ENCODE assay signal across 9 cellular contexts in the genomic region with DNA sequence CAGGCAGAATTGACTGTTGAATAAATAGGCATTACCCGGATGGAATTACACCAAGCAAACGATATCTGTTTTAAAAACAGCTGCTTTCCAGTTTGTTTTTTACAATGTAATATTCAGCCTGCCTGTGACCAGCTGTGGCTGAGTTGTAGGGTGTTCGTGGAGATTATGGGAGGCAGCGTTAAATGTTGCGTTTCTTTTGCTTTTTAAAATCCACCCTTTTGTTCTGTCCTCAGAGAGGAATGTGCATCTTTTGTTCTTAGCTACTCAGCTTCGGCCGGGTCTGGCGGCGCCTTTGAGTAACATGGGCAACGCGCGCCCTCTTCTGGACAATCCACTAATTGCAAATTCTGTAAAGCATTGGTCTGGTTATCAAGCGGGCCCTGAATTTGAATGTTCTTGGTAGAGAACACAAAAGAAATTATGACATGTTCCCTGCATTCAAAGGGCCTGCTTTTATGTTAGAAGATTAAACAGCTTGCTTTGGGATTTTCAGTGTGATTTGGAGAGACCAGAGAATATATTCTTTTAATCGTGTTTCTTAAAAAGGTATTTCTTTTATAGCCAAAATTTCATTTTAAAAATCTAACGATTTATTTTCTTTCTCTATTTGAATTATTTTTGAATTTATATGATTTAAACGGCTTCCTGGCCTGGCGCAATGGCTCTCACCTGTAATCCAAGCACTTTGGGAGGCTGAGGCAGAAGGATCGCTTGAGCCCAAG.
A peak's percentile ranks its signal among the peaks of the same experiment; 100 is the strongest.
DNase-seq lines count a peak whose midpoint lies in the region; ATAC-seq and TF ChIP-seq lines count a peak whose summit lies in the region.
"Had no signal": no experiment of that assay in that cellular context is flagged by ENCODE, and none has a peak within 500 bp of the region (broad histone marks: within the 10 kb centered on the region; RNA-seq: fewer than 3 reads in every experiment).

No MANE protein-coding gene starts in this region.

- H3K27me3 ChIP-seq in Caco-2 (replicated peaks; ENCODE audit: control insufficient read depth, insufficient read depth, low read length) (no peaks in the 10 kb centered on the region), GM23338 (ENCODE audit: insufficient read depth) (no peaks in the 10 kb centered on the region), ovary (no peaks in the 10 kb centered on the region), tibial artery (no peaks in the 10 kb centered on the region)

- DNase-seq in Caco-2: peak; percentile 77 to 86
- peak; percentile 95 for DNase-seq in GM23338 (ENCODE audit: low spot score)
- peak; percentile 88 for DNase-seq in NAMALWA (ENCODE audit: low spot score)
- DNase-seq in SK-N-DZ (ENCODE audit: low spot score): peak; percentile 83
- DNase-seq in activated naive CD4-positive, alpha-beta T cell treated with Interleukin-2 at 50 U/mL for 16 hours: peak; percentile 83
- DNase-seq in glomerular endothelial cell (ENCODE audit: extremely low read depth, low read depth, low spot score): peak; percentile 71
- peak; percentile 75 to 86 (median 83) for DNase-seq in ovary
- peak; percentile 87 to 90 for DNase-seq in tibial artery

- H3K36me3 ChIP-seq in Caco-2 (ENCODE audit: control insufficient read depth, insufficient read depth, low read length) (no peaks in the 10 kb centered on the region), GM23338 (ENCODE audit: insufficient read depth) (no peaks in the 10 kb centered on the region), ovary (no peaks in the 10 kb centered on the region), tibial artery (no peaks in the 10 kb centered on the region)

- H3K9me2 ChIP-seq in GM23338 (ENCODE audit: insufficient read depth): no peaks in the 10 kb centered on the region

- POLR2A ChIA-PET in Caco-2 (lab: Charles Lee): interaction anchor here (0.6 kb wide), 2 partner anchors 192 to 506 kb away, joined by 3 read pairs; a partner anchor contains a TSS

- peak; percentile 74 to 82 for TF ChIP-seq CTCF in Caco-2 (IDR thresholded peaks at IDR 0.05; ENCODE audit: insufficient read depth in 1 of 2, low read depth in 1 of 2, low read length in 1 of 2, severe bottlenecking in 1 of 2, unreplicated experiment in 1 of 2)
- TF ChIP-seq CTCF in GM23338 (conservative IDR thresholded peaks at IDR 0.05; ENCODE audit: low read depth in 2 of 2): peak; percentile 92 to 97
- TF ChIP-seq CTCF in ovary (IDR thresholded peaks at IDR 0.05): peak; percentile 67 to 75 (median 69)
- TF ChIP-seq CTCF in tibial artery (IDR thresholded peaks at IDR 0.05): peak; percentile 83 to 90

- ATAC-seq in GM23338: peak; percentile 88

- H3K9me3 Mint-ChIP-seq in Caco-2 (ENCODE audit: unreplicated experiment) (no peaks in the 10 kb centered on the region), GM23338 (peaks cover 6% of the 10 kb centered on the region; the same call in 1 of the 3 replicates)
- H3K9me3 Mint-ChIP-seq: activated naive CD4-positive, alpha-beta T cell treated with anti-CD3 and anti-CD28 coated beads, Interleukin-2, amount 50 U/mL, for 24 hours had no signal

- H3K4me1 Mint-ChIP-seq in Caco-2 (ENCODE audit: low read depth, unreplicated experiment) (peaks cover 7% of the 10 kb centered on the region), GM23338 (peaks cover 14% of the 10 kb centered on the region; the same call in 2 of the 3 replicates)

- H3K27ac Mint-ChIP-seq in Caco-2 (ENCODE audit: unreplicated experiment) (no peak overlapping the region), GM23338 (peak overlapping the region; percentile 86)
- H3K27ac Mint-ChIP-seq: activated naive CD4-positive, alpha-beta T cell treated with anti-CD3 and anti-CD28 coated beads, Interleukin-2, amount 50 U/mL, for 24 hours had no signal

- whole genome bisulfite sequencing in ovary, 3 donors: 17 to 19% (median 19%) methylated on average over 18 of the region's 18 CpGs

- peak overlapping the region; percentile 49 for H3K4me3 Mint-ChIP-seq in Caco-2 (ENCODE audit: unreplicated experiment)
- peak overlapping the region; percentile 51 for H3K4me3 Mint-ChIP-seq in GM23338
- H3K4me3 Mint-ChIP-seq: activated naive CD4-positive, alpha-beta T cell treated with anti-CD3 and anti-CD28 coated beads, Interleukin-2, amount 50 U/mL, for 24 hours had no signal

- TF ChIP-seq EP300 in ovary (IDR thresholded peaks at IDR 0.05): no peak

- H3K27me3 Mint-ChIP-seq in Caco-2 (ENCODE audit: insufficient read depth, unreplicated experiment) (no peaks in the 10 kb centered on the region), GM23338 (ENCODE audit: insufficient read depth, low read depth, poor library complexity) (peaks cover 2% of the 10 kb centered on the region)
- H3K27me3 Mint-ChIP-seq: activated naive CD4-positive, alpha-beta T cell treated with anti-CD3 and anti-CD28 coated beads, Interleukin-2, amount 50 U/mL, for 24 hours had no signal

- no peaks in the 10 kb centered on the region for H3K9me3 ChIP-seq in Caco-2
- H3K9me3 ChIP-seq in ovary: no peaks in the 10 kb centered on the region
- no peaks in the 10 kb centered on the region for H3K9me3 ChIP-seq in tibial artery

- CTCF ChIA-PET in Caco-2 (lab: Charles Lee): interaction anchor here (0.6 to 3.2 kb wide), 15 partner anchors 15 to 627 kb away, joined by 3 to 143 read pairs (median 3); a partner anchor contains a TSS

- no peak for TF ChIP-seq POLR2A in ovary (IDR thresholded peaks at IDR 0.05)

- H3K27ac ChIP-seq in GM23338 (ENCODE audit: low read depth) (no peak overlapping the region), ovary (no peak overlapping the region), tibial artery (no peak overlapping the region)

- H4K20me1 ChIP-seq in GM23338 (replicated peaks; ENCODE audit: insufficient read depth): no peaks in the 10 kb centered on the region

- no TSS peak for BruUV-seq in Caco-2 (replicated peaks; lab: Mats Ljungman, UMichigan)

- intact Hi-C loops in Caco-2 (cut with micrococcal nuclease; ENCODE audit: unreplicated experiment): loop anchor here (1.0 kb wide), 4 partner anchors 45 to 349 kb away; a partner anchor contains a TSS
- intact Hi-C loops in ovary (cut with DNase I): loop anchor here in 2 of 4 donors (5.0 kb wide), 3 partner anchors 41 to 281 kb away; no protein-coding TSS in a partner anchor
- intact Hi-C loops in tibial artery (cut with DNase I; ENCODE audit: low total_unique reads): loop anchor here (2.0 to 10.0 kb wide), 2 partner anchors 43 to 283 kb away; no protein-coding TSS in a partner anchor

- H3K4me3 ChIP-seq in Caco-2 (ENCODE audit: low read depth, low read length) (no peak overlapping the region), GM23338 (peak overlapping the region; percentile 41; the same call in 1 of the 2 replicates), ovary (no peak overlapping the region), tibial artery (no peak overlapping the region)

- H3K4me2 ChIP-seq in GM23338: peak overlapping the region; percentile 56

- H3K4me1 ChIP-seq in Caco-2 (peaks cover 15% of the 10 kb centered on the region), GM23338 (ENCODE audit: insufficient read depth) (peaks cover 5% of the 10 kb centered on the region), ovary (ENCODE audit: insufficient read depth) (no peaks in the 10 kb centered on the region), tibial artery (peaks cover 0 to 4% (median 0%) of the 10 kb centered on the region in 4 donors)

- H2AFZ ChIP-seq in GM23338: peak overlapping the region; percentile 94; the same call in 1 of the 2 replicates

- H3F3A ChIP-seq in GM23338 (replicated peaks; ENCODE audit: low read depth): no peaks in the 10 kb centered on the region

- H3K36me3 Mint-ChIP-seq in Caco-2 (ENCODE audit: insufficient read depth, unreplicated experiment) (no peaks in the 10 kb centered on the region), GM23338 (ENCODE audit: low read depth) (peaks cover 5% of the 10 kb centered on the region; the same call in 2 of the 3 replicates)
- H3K36me3 Mint-ChIP-seq: activated naive CD4-positive, alpha-beta T cell treated with anti-CD3 and anti-CD28 coated beads, Interleukin-2, amount 50 U/mL, for 24 hours had no signal

- no peaks in the 10 kb centered on the region for H3K79me2 ChIP-seq in GM23338 (replicated peaks; ENCODE audit: insufficient read depth)
